21 cellular contexts compared by ENCODE assay signal in genomic region chr5:141863569-141864178, GRCh38. TPM values are rescaled to one million over a fixed set of nuclear protein-coding genes. Genes with fewer than 3 reads are reported as not detected.
"Had no signal": no experiment of that assay in that cellular context is flagged by ENCODE, and none has a peak within 500 bp of the region (broad histone marks: within the 10 kb centered on the region; RNA-seq: fewer than 3 reads in every experiment).

No MANE protein-coding gene starts in this region.

- H3K27ac ChIP-seq: epithelial cell of prostate, hepatocyte, lower lobe of right lung, upper lobe of right lung had no signal

- H3K4me1 Mint-ChIP-seq: activated naive CD4-positive, alpha-beta T cell treated with anti-CD3 and anti-CD28 coated beads, Interleukin-2, amount 50 U/mL, for 24 hours had no signal

- H3K9me3 ChIP-seq: lower lobe of right lung, upper lobe of right lung had no signal

- H3K4me3 Mint-ChIP-seq: activated naive CD4-positive, alpha-beta T cell treated with anti-CD3 and anti-CD28 coated beads, Interleukin-2, amount 50 U/mL, for 24 hours; activated T-cell treated with anti-CD3 and anti-CD28 coated beads, Interleukin-2, amount 50 U/mL, for 72 hours; nephron progenitor cell had no signal

- H2AFZ ChIP-seq: hepatocyte had no signal

- H3K9me3 Mint-ChIP-seq: activated naive CD4-positive, alpha-beta T cell treated with anti-CD3 and anti-CD28 coated beads, Interleukin-2, amount 50 U/mL, for 24 hours; activated T-cell treated with anti-CD3 and anti-CD28 coated beads, Interleukin-2, amount 50 U/mL, for 72 hours; nephron progenitor cell had no signal

- H3K4me3 ChIP-seq: hepatocyte, lower lobe of right lung, upper lobe of right lung had no signal

- H3K36me3 Mint-ChIP-seq: activated naive CD4-positive, alpha-beta T cell treated with anti-CD3 and anti-CD28 coated beads, Interleukin-2, amount 50 U/mL, for 24 hours had no signal

- H3K27me3 Mint-ChIP-seq: activated naive CD4-positive, alpha-beta T cell treated with anti-CD3 and anti-CD28 coated beads, Interleukin-2, amount 50 U/mL, for 24 hours had no signal

- H3K27ac Mint-ChIP-seq: activated naive CD4-positive, alpha-beta T cell treated with anti-CD3 and anti-CD28 coated beads, Interleukin-2, amount 50 U/mL, for 24 hours; activated T-cell treated with anti-CD3 and anti-CD28 coated beads, Interleukin-2, amount 50 U/mL, for 72 hours; nephron progenitor cell; progenitor cell of endocrine pancreas had no signal

- ATAC-seq: activated T-cell treated with anti-CD3 and anti-CD28 coated beads, Interleukin-2, amount 50 U/mL, for 72 hours; left colon; lower lobe of right lung; upper lobe of right lung had no signal

- H3K4me2 ChIP-seq: hepatocyte had no signal

- H3K79me2 ChIP-seq: hepatocyte had no signal

- H3K27me3 ChIP-seq: hepatocyte, upper lobe of right lung had no signal

- DNase-seq: activated CD4-positive, alpha-beta T cell treated with anti-CD3 and anti-CD28 coated beads, Interleukin-2, amount 50 U/mL, for 4 hours; activated gamma-delta T cell; activated T-cell treated with anti-CD3 and anti-CD28 coated beads, Interleukin-2, amount 50 U/mL, for 72 hours; dermis blood vessel endothelial cell; effector memory CD4-positive, alpha-beta T cell; foreskin fibroblast; lower lobe of right lung; nephron progenitor cell; stimulated activated CD4-positive, alpha-beta T cell treated with anti-CD3 and anti-CD28 coated beads, Interleukin-12 subunit alpha, Interleukin-12 subunit beta, amount 100 ng/mL, for 4 hours; stimulated activated CD4-positive, alpha-beta T cell treated with anti-CD3 and anti-CD28 coated beads, Interleukin-1b, Interleukin-23, amount 100 ng/mL, for 48 hours; stimulated activated CD8-positive, alpha-beta memory T cell treated with anti-CD3 and anti-CD28 coated beads, Interleukin-4, amount 100 ng/mL, for 48 hours; stimulated activated naive CD4-positive, alpha-beta T cell; T-helper 1 cell; T-helper 9 cell had no signal

RNA-seq across cellular contexts. Expression of gene PCDH1, which starts 14.5 kb away (rescaled TPM):
- total RNA-seq: activated CD8-positive, alpha-beta memory T cell treated with anti-CD3 and anti-CD28 coated beads for 36 hours had no signal
